12 cellular contexts compared by ENCODE assay signal in genomic region chr4:149549911-149550310, GRCh38.
DNase-seq lines count a peak whose midpoint lies in the region; ATAC-seq and TF ChIP-seq lines count a peak whose summit lies in the region.
"Had no signal": no experiment of that assay in that cellular context is flagged by ENCODE, and none has a peak within 500 bp of the region (broad histone marks: within the 10 kb centered on the region; RNA-seq: fewer than 3 reads in every experiment).

No MANE protein-coding gene starts in this region.

- H3K36me3 Mint-ChIP-seq in neural progenitor cell: no peaks in the 10 kb centered on the region
- H3K36me3 Mint-ChIP-seq: natural killer cell treated with Interleukin-12 subunit alpha and Interleukin-12 subunit beta and Interleukin-15 and Interleukin-18, amount 100 ng/mL, for 72 hours had no signal

- no peak overlapping the region for H3K27ac Mint-ChIP-seq in neural progenitor cell
- H3K27ac Mint-ChIP-seq: natural killer cell treated with Interleukin-12 subunit alpha and Interleukin-12 subunit beta and Interleukin-15 and Interleukin-18, amount 100 ng/mL, for 72 hours had no signal

- H3K4me3 ChIP-seq in H7 (ENCODE audit: insufficient read depth, low read depth, low read length): no peak overlapping the region
- H3K4me3 ChIP-seq in NT2/D1 (ENCODE audit: insufficient read length, low read depth): no peak overlapping the region
- no peak overlapping the region for H3K4me3 ChIP-seq in fibroblast of mammary gland (ENCODE audit: control insufficient read depth, low read depth, low read length)
- no peak overlapping the region for H3K4me3 ChIP-seq in neural progenitor cell

- no peak overlapping the region for H3K4me2 ChIP-seq in neural progenitor cell

- H3K27ac ChIP-seq in neural progenitor cell: no peak overlapping the region

- H2AFZ ChIP-seq in neural progenitor cell (replicated peaks): no peak overlapping the region

- DNase-seq in H7: peak; percentile 50
- DNase-seq in NT2/D1 (ENCODE audit: low read depth, low spot score): peak; percentile 46
- DNase-seq in fibroblast of mammary gland (ENCODE audit: low read depth): peak; percentile 11
- peak; percentile 38 for DNase-seq in neural progenitor cell (ENCODE audit: low spot score)
- no peak for DNase-seq in DMS153 (lab: John Stamatoyannopoulos, UW)
- DNase-seq in effector CD8-positive, alpha-beta T cell (lab: John Stamatoyannopoulos, UW): no peak
- DNase-seq: activated CD8-positive, alpha-beta memory T cell treated with anti-CD3 and anti-CD28 coated beads, Interleukin-2, amount 50 U/mL, for 48 hours; HCEC 1CT; stimulated activated naive CD4-positive, alpha-beta T cell; T1000 had no signal

- no peak overlapping the region for H3K9ac ChIP-seq in NT2/D1 (ENCODE audit: insufficient read length, low read depth)
- no peak overlapping the region for H3K9ac ChIP-seq in neural progenitor cell

- TF ChIP-seq CTCF in fibroblast of mammary gland (conservative IDR thresholded peaks at IDR 0.05; ENCODE audit: control insufficient read depth, insufficient read depth, low read depth, low read length): peak; percentile 23
- TF ChIP-seq CTCF in neural progenitor cell (IDR thresholded peaks at IDR 0.05): peak; percentile 30

- H3K27me3 ChIP-seq in H7 (ENCODE audit: control insufficient read depth, insufficient read depth, low read length): no peaks in the 10 kb centered on the region
- no peaks in the 10 kb centered on the region for H3K27me3 ChIP-seq in NT2/D1 (ENCODE audit: insufficient read depth, insufficient read length)
- H3K27me3 ChIP-seq in neural progenitor cell: no peaks in the 10 kb centered on the region

- no peaks in the 10 kb centered on the region for H3K4me1 ChIP-seq in NT2/D1 (ENCODE audit: insufficient read depth, insufficient read length)
- H3K4me1 ChIP-seq in neural progenitor cell: no peaks in the 10 kb centered on the region

- no peaks in the 10 kb centered on the region for H3K4me1 Mint-ChIP-seq in neural progenitor cell

- H3K36me3 ChIP-seq in H7 (replicated peaks; ENCODE audit: control insufficient read depth, insufficient read depth, low read length) (no peaks in the 10 kb centered on the region), NT2/D1 (ENCODE audit: insufficient read depth, insufficient read length, low read length) (no peaks in the 10 kb centered on the region), neural progenitor cell (no peaks in the 10 kb centered on the region)

- H3K9me3 ChIP-seq in NT2/D1 (ENCODE audit: insufficient read depth, low read length) (no peaks in the 10 kb centered on the region), neural progenitor cell (ENCODE audit: low read depth) (no peaks in the 10 kb centered on the region)

- no peak overlapping the region for H3K4me3 Mint-ChIP-seq in neural progenitor cell
- H3K4me3 Mint-ChIP-seq: natural killer cell treated with Interleukin-12 subunit alpha and Interleukin-12 subunit beta and Interleukin-15 and Interleukin-18, amount 100 ng/mL, for 72 hours had no signal

- ATAC-seq in HG02798 (IDR thresholded peaks at IDR 0.05; ENCODE audit: poor library complexity, unreplicated experiment): no peak
- ATAC-seq: natural killer cell treated with Interleukin-12 subunit alpha and Interleukin-12 subunit beta and Interleukin-15 and Interleukin-18, amount 100 ng/mL, for 72 hours had no signal

- no peaks in the 10 kb centered on the region for H3K9me3 Mint-ChIP-seq in neural progenitor cell

- H3F3A ChIP-seq in neural progenitor cell (ENCODE audit: low read depth): no peaks in the 10 kb centered on the region

- H4K20me1 ChIP-seq in neural progenitor cell (ENCODE audit: low read depth): no peaks in the 10 kb centered on the region

- H3K27me3 Mint-ChIP-seq in neural progenitor cell (ENCODE audit: insufficient read depth, low read depth): peaks cover 4% of the 10 kb centered on the region
- H3K27me3 Mint-ChIP-seq: natural killer cell treated with Interleukin-12 subunit alpha and Interleukin-12 subunit beta and Interleukin-15 and Interleukin-18, amount 100 ng/mL, for 72 hours had no signal

- no peaks in the 10 kb centered on the region for H3K79me2 ChIP-seq in neural progenitor cell (ENCODE audit: low read depth)

Comparison
In these comparisons a context has a peak if more than half of its experiments do, and no peak if none do; other contexts are left out.
1. DNase-seq: peak in H7 (single experiment), NT2/D1 (single experiment), fibroblast of mammary gland (single experiment) and neural progenitor cell (single experiment); none in DMS153 (single experiment) and effector CD8-positive, alpha-beta T cell (single experiment).